In the genomic region with DNA sequence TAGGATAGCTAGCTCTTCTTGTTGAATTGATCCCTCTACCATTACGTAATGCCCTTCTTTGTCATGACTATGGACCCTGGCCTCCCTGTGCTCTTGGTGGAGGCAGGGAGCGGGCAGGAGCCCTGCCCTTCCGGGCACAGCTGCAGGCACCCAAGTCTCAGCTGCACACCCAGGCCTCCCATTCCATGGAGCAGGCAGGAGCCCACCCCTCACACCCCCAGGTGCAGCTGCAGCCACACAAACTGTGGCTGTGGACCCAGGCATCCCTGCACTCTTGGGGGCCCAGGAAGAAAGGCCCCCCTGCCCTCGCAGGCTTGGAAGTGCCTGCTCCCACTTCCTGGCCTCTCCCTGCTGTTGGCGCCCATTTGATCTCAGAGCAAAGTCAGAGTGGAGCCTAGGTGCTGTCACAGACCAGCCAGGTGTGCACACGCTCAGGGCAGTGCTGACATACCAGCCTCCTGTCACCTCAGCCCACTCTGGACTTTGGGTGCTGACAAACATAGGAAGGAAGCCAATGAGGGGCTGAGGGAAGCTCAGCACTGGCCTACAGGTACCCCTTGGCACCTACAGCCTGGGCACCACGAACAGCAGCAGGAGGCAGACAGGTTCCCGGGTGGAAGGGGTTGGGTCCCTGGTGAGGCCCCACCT, we compare ENCODE assay signal across 1 cellular context.
TF ChIP-seq lines count a peak whose summit lies in the region.

No MANE protein-coding gene starts in this region.

TF ChIP-seq in HepG2, 621 proteins besides CTCF, POLR2A, EP300 and RAD21 (continued from another document and continues in another):
- TF ChIP-seq GFI1 (CRISPR knock-in tag; IDR thresholded peaks at IDR 0.05; ENCODE audit: borderline replicate concordance) (no peak), ZNF441 (CRISPR knock-in tag; IDR thresholded peaks at IDR 0.05; ENCODE audit: borderline replicate concordance) (no peak), MED13 (CRISPR knock-in tag; IDR thresholded peaks at IDR 0.05) (no peak), ZMYM3 (CRISPR knock-in tag; IDR thresholded peaks at IDR 0.05) (0 out of 2 replicates have a peak, but pooled peaks have one; percentile 30), TCF12 (IDR thresholded peaks at IDR 0.05) (no peak), TCF12 (CRISPR knock-in tag; IDR thresholded peaks at IDR 0.05) (no peak), PHF20 (CRISPR knock-in tag; IDR thresholded peaks at IDR 0.05) (no peak), ZBTB20 (CRISPR knock-in tag; IDR thresholded peaks at IDR 0.05; ENCODE audit: borderline replicate concordance, low read depth) (peak; percentile 20; the same call in 1 of the 2 replicates), PAF1 (CRISPR knock-in tag; IDR thresholded peaks at IDR 0.05) (no peak), ZNF17 (CRISPR knock-in tag; IDR thresholded peaks at IDR 0.05) (no peak), SPEN (CRISPR knock-in tag; IDR thresholded peaks at IDR 0.05; ENCODE audit: low read depth) (0 out of 2 replicates have a peak, but pooled peaks have one; percentile 27), TEAD3 (CRISPR knock-in tag; optimal IDR thresholded peaks at IDR 0.05; ENCODE audit: borderline replicate concordance) (no peak), SP5 (CRISPR knock-in tag; IDR thresholded peaks at IDR 0.05; ENCODE audit: borderline replicate concordance, low read depth) (no peak), ZNF615 (CRISPR knock-in tag; IDR thresholded peaks at IDR 0.05; ENCODE audit: borderline replicate concordance) (no peak), ZNF205 (CRISPR knock-in tag; IDR thresholded peaks at IDR 0.05) (no peak), RBM39 (IDR thresholded peaks at IDR 0.05; ENCODE audit: low read depth, low read length, poor library complexity, severe bottlenecking) (no peak), ZNF44 (CRISPR knock-in tag; IDR thresholded peaks at IDR 0.05) (no peak)
- TF ChIP-seq, protein P1, sequence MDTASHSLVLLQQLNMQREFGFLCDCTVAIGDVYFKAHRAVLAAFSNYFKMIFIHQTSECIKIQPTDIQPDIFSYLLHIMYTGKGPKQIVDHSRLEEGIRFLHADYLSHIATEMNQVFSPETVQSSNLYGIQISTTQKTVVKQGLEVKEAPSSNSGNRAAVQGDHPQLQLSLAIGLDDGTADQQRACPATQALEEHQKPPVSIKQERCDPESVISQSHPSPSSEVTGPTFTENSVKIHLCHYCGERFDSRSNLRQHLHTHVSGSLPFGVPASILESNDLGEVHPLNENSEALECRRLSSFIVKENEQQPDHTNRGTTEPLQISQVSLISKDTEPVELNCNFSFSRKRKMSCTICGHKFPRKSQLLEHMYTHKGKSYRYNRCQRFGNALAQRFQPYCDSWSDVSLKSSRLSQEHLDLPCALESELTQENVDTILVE (CRISPR knock-in tag; IDR thresholded peaks at IDR 0.05) = no peak
- TF ChIP-seq, protein P2, sequence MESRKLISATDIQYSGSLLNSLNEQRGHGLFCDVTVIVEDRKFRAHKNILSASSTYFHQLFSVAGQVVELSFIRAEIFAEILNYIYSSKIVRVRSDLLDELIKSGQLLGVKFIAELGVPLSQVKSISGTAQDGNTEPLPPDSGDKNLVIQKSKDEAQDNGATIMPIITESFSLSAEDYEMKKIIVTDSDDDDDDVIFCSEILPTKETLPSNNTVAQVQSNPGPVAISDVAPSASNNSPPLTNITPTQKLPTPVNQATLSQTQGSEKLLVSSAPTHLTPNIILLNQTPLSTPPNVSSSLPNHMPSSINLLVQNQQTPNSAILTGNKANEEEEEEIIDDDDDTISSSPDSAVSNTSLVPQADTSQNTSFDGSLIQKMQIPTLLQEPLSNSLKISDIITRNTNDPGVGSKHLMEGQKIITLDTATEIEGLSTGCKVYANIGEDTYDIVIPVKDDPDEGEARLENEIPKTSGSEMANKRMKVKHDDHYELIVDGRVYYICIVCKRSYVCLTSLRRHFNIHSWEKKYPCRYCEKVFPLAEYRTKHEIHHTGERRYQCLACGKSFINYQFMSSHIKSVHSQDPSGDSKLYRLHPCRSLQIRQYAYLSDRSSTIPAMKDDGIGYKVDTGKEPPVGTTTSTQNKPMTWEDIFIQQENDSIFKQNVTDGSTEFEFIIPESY (CRISPR knock-in tag; IDR thresholded peaks at IDR 0.05) = peak; percentile 92
- TF ChIP-seq, protein P3, sequence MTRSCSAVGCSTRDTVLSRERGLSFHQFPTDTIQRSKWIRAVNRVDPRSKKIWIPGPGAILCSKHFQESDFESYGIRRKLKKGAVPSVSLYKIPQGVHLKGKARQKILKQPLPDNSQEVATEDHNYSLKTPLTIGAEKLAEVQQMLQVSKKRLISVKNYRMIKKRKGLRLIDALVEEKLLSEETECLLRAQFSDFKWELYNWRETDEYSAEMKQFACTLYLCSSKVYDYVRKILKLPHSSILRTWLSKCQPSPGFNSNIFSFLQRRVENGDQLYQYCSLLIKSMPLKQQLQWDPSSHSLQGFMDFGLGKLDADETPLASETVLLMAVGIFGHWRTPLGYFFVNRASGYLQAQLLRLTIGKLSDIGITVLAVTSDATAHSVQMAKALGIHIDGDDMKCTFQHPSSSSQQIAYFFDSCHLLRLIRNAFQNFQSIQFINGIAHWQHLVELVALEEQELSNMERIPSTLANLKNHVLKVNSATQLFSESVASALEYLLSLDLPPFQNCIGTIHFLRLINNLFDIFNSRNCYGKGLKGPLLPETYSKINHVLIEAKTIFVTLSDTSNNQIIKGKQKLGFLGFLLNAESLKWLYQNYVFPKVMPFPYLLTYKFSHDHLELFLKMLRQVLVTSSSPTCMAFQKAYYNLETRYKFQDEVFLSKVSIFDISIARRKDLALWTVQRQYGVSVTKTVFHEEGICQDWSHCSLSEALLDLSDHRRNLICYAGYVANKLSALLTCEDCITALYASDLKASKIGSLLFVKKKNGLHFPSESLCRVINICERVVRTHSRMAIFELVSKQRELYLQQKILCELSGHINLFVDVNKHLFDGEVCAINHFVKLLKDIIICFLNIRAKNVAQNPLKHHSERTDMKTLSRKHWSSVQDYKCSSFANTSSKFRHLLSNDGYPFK (CRISPR knock-in tag; IDR thresholded peaks at IDR 0.05; ENCODE audit: borderline replicate concordance) = peak; percentile 27; the same call in 1 of the 2 replicates
- TF ChIP-seq, protein P4, sequence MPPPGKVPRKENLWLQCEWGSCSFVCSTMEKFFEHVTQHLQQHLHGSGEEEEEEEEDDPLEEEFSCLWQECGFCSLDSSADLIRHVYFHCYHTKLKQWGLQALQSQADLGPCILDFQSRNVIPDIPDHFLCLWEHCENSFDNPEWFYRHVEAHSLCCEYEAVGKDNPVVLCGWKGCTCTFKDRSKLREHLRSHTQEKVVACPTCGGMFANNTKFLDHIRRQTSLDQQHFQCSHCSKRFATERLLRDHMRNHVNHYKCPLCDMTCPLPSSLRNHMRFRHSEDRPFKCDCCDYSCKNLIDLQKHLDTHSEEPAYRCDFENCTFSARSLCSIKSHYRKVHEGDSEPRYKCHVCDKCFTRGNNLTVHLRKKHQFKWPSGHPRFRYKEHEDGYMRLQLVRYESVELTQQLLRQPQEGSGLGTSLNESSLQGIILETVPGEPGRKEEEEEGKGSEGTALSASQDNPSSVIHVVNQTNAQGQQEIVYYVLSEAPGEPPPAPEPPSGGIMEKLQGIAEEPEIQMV (CRISPR knock-in tag; IDR thresholded peaks at IDR 0.05; ENCODE audit: low read depth) = no peak
- TF ChIP-seq, protein P5, sequence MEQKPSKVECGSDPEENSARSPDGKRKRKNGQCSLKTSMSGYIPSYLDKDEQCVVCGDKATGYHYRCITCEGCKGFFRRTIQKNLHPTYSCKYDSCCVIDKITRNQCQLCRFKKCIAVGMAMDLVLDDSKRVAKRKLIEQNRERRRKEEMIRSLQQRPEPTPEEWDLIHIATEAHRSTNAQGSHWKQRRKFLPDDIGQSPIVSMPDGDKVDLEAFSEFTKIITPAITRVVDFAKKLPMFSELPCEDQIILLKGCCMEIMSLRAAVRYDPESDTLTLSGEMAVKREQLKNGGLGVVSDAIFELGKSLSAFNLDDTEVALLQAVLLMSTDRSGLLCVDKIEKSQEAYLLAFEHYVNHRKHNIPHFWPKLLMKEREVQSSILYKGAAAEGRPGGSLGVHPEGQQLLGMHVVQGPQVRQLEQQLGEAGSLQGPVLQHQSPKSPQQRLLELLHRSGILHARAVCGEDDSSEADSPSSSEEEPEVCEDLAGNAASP (CRISPR knock-in tag; IDR thresholded peaks at IDR 0.05; ENCODE audit: borderline replicate concordance) = no peak
- TF ChIP-seq, protein P6, sequence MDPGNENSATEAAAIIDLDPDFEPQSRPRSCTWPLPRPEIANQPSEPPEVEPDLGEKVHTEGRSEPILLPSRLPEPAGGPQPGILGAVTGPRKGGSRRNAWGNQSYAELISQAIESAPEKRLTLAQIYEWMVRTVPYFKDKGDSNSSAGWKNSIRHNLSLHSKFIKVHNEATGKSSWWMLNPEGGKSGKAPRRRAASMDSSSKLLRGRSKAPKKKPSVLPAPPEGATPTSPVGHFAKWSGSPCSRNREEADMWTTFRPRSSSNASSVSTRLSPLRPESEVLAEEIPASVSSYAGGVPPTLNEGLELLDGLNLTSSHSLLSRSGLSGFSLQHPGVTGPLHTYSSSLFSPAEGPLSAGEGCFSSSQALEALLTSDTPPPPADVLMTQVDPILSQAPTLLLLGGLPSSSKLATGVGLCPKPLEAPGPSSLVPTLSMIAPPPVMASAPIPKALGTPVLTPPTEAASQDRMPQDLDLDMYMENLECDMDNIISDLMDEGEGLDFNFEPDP (CRISPR knock-in tag; conservative IDR thresholded peaks at IDR 0.05) = no peak
- TF ChIP-seq, protein P7, sequence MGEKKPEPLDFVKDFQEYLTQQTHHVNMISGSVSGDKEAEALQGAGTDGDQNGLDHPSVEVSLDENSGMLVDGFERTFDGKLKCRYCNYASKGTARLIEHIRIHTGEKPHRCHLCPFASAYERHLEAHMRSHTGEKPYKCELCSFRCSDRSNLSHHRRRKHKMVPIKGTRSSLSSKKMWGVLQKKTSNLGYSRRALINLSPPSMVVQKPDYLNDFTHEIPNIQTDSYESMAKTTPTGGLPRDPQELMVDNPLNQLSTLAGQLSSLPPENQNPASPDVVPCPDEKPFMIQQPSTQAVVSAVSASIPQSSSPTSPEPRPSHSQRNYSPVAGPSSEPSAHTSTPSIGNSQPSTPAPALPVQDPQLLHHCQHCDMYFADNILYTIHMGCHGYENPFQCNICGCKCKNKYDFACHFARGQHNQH (CRISPR knock-in tag; IDR thresholded peaks at IDR 0.05) = no peak
- TF ChIP-seq, protein P8, sequence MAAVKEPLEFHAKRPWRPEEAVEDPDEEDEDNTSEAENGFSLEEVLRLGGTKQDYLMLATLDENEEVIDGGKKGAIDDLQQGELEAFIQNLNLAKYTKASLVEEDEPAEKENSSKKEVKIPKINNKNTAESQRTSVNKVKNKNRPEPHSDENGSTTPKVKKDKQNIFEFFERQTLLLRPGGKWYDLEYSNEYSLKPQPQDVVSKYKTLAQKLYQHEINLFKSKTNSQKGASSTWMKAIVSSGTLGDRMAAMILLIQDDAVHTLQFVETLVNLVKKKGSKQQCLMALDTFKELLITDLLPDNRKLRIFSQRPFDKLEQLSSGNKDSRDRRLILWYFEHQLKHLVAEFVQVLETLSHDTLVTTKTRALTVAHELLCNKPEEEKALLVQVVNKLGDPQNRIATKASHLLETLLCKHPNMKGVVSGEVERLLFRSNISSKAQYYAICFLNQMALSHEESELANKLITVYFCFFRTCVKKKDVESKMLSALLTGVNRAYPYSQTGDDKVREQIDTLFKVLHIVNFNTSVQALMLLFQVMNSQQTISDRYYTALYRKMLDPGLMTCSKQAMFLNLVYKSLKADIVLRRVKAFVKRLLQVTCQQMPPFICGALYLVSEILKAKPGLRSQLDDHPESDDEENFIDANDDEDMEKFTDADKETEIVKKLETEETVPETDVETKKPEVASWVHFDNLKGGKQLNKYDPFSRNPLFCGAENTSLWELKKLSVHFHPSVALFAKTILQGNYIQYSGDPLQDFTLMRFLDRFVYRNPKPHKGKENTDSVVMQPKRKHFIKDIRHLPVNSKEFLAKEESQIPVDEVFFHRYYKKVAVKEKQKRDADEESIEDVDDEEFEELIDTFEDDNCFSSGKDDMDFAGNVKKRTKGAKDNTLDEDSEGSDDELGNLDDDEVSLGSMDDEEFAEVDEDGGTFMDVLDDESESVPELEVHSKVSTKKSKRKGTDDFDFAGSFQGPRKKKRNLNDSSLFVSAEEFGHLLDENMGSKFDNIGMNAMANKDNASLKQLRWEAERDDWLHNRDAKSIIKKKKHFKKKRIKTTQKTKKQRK (IDR thresholded peaks at IDR 0.05; ENCODE audit: low read length) = no peak
- TF ChIP-seq, protein P9, sequence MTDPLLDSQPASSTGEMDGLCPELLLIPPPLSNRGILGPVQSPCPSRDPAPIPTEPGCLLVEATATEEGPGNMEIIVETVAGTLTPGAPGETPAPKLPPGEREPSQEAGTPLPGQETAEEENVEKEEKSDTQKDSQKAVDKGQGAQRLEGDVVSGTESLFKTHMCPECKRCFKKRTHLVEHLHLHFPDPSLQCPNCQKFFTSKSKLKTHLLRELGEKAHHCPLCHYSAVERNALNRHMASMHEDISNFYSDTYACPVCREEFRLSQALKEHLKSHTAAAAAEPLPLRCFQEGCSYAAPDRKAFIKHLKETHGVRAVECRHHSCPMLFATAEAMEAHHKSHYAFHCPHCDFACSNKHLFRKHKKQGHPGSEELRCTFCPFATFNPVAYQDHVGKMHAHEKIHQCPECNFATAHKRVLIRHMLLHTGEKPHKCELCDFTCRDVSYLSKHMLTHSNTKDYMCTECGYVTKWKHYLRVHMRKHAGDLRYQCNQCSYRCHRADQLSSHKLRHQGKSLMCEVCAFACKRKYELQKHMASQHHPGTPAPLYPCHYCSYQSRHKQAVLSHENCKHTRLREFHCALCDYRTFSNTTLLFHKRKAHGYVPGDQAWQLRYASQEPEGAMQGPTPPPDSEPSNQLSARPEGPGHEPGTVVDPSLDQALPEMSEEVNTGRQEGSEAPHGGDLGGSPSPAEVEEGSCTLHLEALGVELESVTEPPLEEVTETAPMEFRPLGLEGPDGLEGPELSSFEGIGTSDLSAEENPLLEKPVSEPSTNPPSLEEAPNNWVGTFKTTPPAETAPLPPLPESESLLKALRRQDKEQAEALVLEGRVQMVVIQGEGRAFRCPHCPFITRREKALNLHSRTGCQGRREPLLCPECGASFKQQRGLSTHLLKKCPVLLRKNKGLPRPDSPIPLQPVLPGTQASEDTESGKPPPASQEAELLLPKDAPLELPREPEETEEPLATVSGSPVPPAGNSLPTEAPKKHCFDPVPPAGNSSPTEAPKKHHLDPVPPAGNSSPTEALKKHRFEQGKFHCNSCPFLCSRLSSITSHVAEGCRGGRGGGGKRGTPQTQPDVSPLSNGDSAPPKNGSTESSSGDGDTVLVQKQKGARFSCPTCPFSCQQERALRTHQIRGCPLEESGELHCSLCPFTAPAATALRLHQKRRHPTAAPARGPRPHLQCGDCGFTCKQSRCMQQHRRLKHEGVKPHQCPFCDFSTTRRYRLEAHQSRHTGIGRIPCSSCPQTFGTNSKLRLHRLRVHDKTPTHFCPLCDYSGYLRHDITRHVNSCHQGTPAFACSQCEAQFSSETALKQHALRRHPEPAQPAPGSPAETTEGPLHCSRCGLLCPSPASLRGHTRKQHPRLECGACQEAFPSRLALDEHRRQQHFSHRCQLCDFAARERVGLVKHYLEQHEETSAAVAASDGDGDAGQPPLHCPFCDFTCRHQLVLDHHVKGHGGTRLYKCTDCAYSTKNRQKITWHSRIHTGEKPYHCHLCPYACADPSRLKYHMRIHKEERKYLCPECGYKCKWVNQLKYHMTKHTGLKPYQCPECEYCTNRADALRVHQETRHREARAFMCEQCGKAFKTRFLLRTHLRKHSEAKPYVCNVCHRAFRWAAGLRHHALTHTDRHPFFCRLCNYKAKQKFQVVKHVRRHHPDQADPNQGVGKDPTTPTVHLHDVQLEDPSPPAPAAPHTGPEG (CRISPR knock-in tag; IDR thresholded peaks at IDR 0.05) = no peak
